21 cellular contexts compared by ENCODE assay signal in genomic region chr5:74670377-74671038, GRCh38. TPM values are rescaled to one million over a fixed set of nuclear protein-coding genes. Genes with fewer than 3 reads are reported as not detected.
DNase-seq lines count a peak whose midpoint lies in the region; ATAC-seq, FAIRE-seq and TF ChIP-seq lines count a peak whose summit lies in the region.
"Had no signal": no experiment of that assay in that cellular context is flagged by ENCODE, and none has a peak within 500 bp of the region (broad histone marks: within the 10 kb centered on the region; RNA-seq: fewer than 3 reads in every experiment).

No MANE protein-coding gene starts in this region.

- H3K9me2 ChIP-seq in hepatocyte (replicated peaks; ENCODE audit: insufficient read depth), result no peaks in the 10 kb centered on the region

- TF ChIP-seq POLR2A in HepG2 (IDR thresholded peaks at IDR 0.05; ENCODE audit: insufficient read depth in 1 of 2, low read depth in 2 of 2, low read length in 2 of 2), result no peak
- TF ChIP-seq POLR2A in right lobe of liver (IDR thresholded peaks at IDR 0.05), result no peak
- TF ChIP-seq POLR2A in heart left ventricle (IDR thresholded peaks at IDR 0.05), result no peak

- H3K14ac ChIP-seq in trophoblast cell (ENCODE audit: low read length), result no peak overlapping the region

- no TSS peak for BruUV-seq in HepG2 (replicated peaks; lab: Mats Ljungman, UMichigan)

- intact Hi-C loops in HepG2 (cut with micrococcal nuclease; ENCODE audit: unreplicated experiment) (loop anchor here (5.0 to 10.0 kb wide), 2 partner anchors 274 to 597 kb away; no protein-coding TSS in a partner anchor), right lobe of liver (cut with DNase I) (no loop called here), heart left ventricle (cut with DNase I) (loop anchor here in 6 of 10 donors (5.0 to 10.0 kb wide), 2 partner anchors 244 to 247 kb away; no protein-coding TSS in a partner anchor)

- CTCF ChIA-PET in HepG2 (lab: Yijun Ruan, JAX; ENCODE audit: low intra/inter-chr PET ratio, low total read pairs), result no interaction called here

- DNase-seq in HepG2 (ENCODE audit: low spot score) (peak; percentile 28), right lobe of liver (no peak), hepatocyte (ENCODE audit: low spot score) (no peak), trophoblast cell (no peak), GM19240 (ENCODE audit: insufficient read length, low spot score) (no peak), heart left ventricle (no peak), MG63 (no peak)
- DNase-seq: AML-193; Caco-2; Calu3; CD4-positive, alpha-beta T cell; CD8-positive, alpha-beta T cell; GF-D8 had no signal

- H3K79me2 ChIP-seq in HepG2 (ENCODE audit: insufficient read depth, low read length) (no peaks in the 10 kb centered on the region), hepatocyte (no peaks in the 10 kb centered on the region), trophoblast cell (ENCODE audit: control insufficient read depth, insufficient read depth, low read length, poor library complexity) (no peaks in the 10 kb centered on the region)

- H4K91ac ChIP-seq in trophoblast cell (ENCODE audit: low read depth, low read length), result no peak overlapping the region

- H3K27ac ChIP-seq in HepG2 (ENCODE audit: extremely low read length, insufficient read depth, low read length) (no peak overlapping the region), right lobe of liver (no peak overlapping the region), hepatocyte (peak overlapping the region; percentile 12), trophoblast cell (ENCODE audit: low read depth, low read length) (no peak overlapping the region), heart left ventricle (no peak overlapping the region)
- H3K27ac ChIP-seq: 22Rv1; A549; BLaER1 treated with 17β-estradiol and CSF1 and Interleukin-3, amounts not matched to agents 10 nM and 100 nM; C4-2B had no signal

- H3K4me1 ChIP-seq in HepG2 (ENCODE audit: insufficient read depth, low read length) (peaks cover 50% of the 10 kb centered on the region), right lobe of liver (peaks cover 0 to 4% (median 0%) of the 10 kb centered on the region in 4 donors), hepatocyte (ENCODE audit: insufficient read depth) (peaks cover 6% of the 10 kb centered on the region), trophoblast cell (ENCODE audit: control insufficient read depth in 1 of 2, insufficient read depth in 2 of 2, low read length in 2 of 2) (no peaks in the 10 kb centered on the region), heart left ventricle (peaks cover 0 to 21% (median 4%) of the 10 kb centered on the region in 12 donors)
- H3K4me1 ChIP-seq: Caco-2 had no signal

- peak; percentile 92 for ATAC-seq in HepG2
- no peak for ATAC-seq in right lobe of liver
- ATAC-seq in heart left ventricle, result no peak
- ATAC-seq: A549; CD8-positive, alpha-beta T cell had no signal

- TF ChIP-seq EP300 in HepG2 (IDR thresholded peaks at IDR 0.05; ENCODE audit: low read depth in 2 of 2, low read length in 2 of 2) (no peak), HepG2 (CRISPR knock-in tag; IDR thresholded peaks at IDR 0.05; ENCODE audit: borderline replicate concordance) (no peak)

- H3K9ac ChIP-seq in HepG2 (ENCODE audit: insufficient read depth, low read depth, low read length), result no peak overlapping the region
- no peak overlapping the region for H3K9ac ChIP-seq in trophoblast cell (ENCODE audit: low read length)
- H3K9ac ChIP-seq: BLaER1 treated with 17β-estradiol and CSF1 and Interleukin-3, amounts not matched to agents 10 nM and 100 nM had no signal

- H3K36me3 ChIP-seq in HepG2 (replicated peaks in 1 of 2; ENCODE audit: control insufficient read depth in 1 of 2, insufficient read depth in 2 of 2, low read length in 2 of 2) (no peaks in the 10 kb centered on the region), right lobe of liver (no peaks in the 10 kb centered on the region), hepatocyte (replicated peaks; ENCODE audit: insufficient read depth, low read depth) (no peaks in the 10 kb centered on the region), trophoblast cell (ENCODE audit: control insufficient read depth in 1 of 2, insufficient read depth in 2 of 2, low read length in 2 of 2) (no peaks in the 10 kb centered on the region), heart left ventricle (no peaks in the 10 kb centered on the region), MG63 (no peaks in the 10 kb centered on the region)
- H3K36me3 ChIP-seq: BLaER1 treated with 17β-estradiol and CSF1 and Interleukin-3, amounts not matched to agents 10 nM and 100 nM had no signal

- H4K8ac ChIP-seq in trophoblast cell (ENCODE audit: low read depth, low read length), result no peak overlapping the region

- no peak overlapping the region for H2AK5ac ChIP-seq in trophoblast cell (ENCODE audit: low read length)

- no peaks in the 10 kb centered on the region for H3K79me1 ChIP-seq in trophoblast cell (ENCODE audit: low read length)

- H2AFZ ChIP-seq in HepG2 (ENCODE audit: low read length) (no peak overlapping the region), hepatocyte (no peak overlapping the region), trophoblast cell (ENCODE audit: insufficient read depth, low read length, poor library complexity) (no peak overlapping the region)

- no peak overlapping the region for H2BK12ac ChIP-seq in trophoblast cell (ENCODE audit: low read length)

- H3K4me3 ChIP-seq in HepG2 (replicated peaks in 1 of 3; ENCODE audit: insufficient read depth in 1 of 3, low read depth in 2 of 3, low read length in 3 of 3), result peak overlapping the region in 1 of 3 experiments; percentile 30; a peak in 1 of 6 replicates
- no peak overlapping the region for H3K4me3 ChIP-seq in right lobe of liver
- H3K4me3 ChIP-seq in hepatocyte, result no peak overlapping the region
- H3K4me3 ChIP-seq in trophoblast cell (ENCODE audit: low read depth, low read length), result peak overlapping the region; percentile 37
- no peak overlapping the region for H3K4me3 ChIP-seq in heart left ventricle
- no peak overlapping the region for H3K4me3 ChIP-seq in MG63
- H3K4me3 ChIP-seq: A549; BLaER1 treated with 17β-estradiol and CSF1 and Interleukin-3, amounts not matched to agents 10 nM and 100 nM had no signal

- in situ Hi-C loops in HepG2 (cut with HindIII; ENCODE audit: extremely low pct_ligation_motif_present, low pct_unique_long_range_greater_than_20kb), result loop anchor here (5.0 kb wide), 1 partner anchor 247 kb away; no protein-coding TSS in a partner anchor

- no peak for TF ChIP-seq RAD21 in HepG2 (CRISPR knock-in tag; IDR thresholded peaks at IDR 0.05)

- no peak overlapping the region for H2BK5ac ChIP-seq in trophoblast cell (ENCODE audit: low read depth, low read length, poor library complexity)

- POLR2A ChIA-PET in HepG2 (lab: Yijun Ruan, JAX), result no interaction called here

- TF ChIP-seq CTCF in HepG2 (CRISPR knock-in tag; IDR thresholded peaks at IDR 0.05) (0 out of 2 replicates have a peak, but pooled peaks have one; percentile 2), right lobe of liver (IDR thresholded peaks at IDR 0.05) (no peak), hepatocyte (IDR thresholded peaks at IDR 0.05; ENCODE audit: poor library complexity) (no peak), heart left ventricle (IDR thresholded peaks at IDR 0.05) (no peak)

- no peak overlapping the region for H2BK120ac ChIP-seq in trophoblast cell (ENCODE audit: insufficient read depth, low read length, poor library complexity)

- no peak overlapping the region for H3K23ac ChIP-seq in trophoblast cell (ENCODE audit: low read length)

- H3K4me2 ChIP-seq in HepG2 (ENCODE audit: low read depth, low read length) (peak overlapping the region; percentile 44), hepatocyte (no peak overlapping the region), trophoblast cell (ENCODE audit: low read length) (no peak overlapping the region)
- H3K4me2 ChIP-seq: A549; BLaER1 treated with 17β-estradiol and CSF1 and Interleukin-3, amounts not matched to agents 10 nM and 100 nM had no signal

- no peak overlapping the region for H4K12ac ChIP-seq in trophoblast cell (ENCODE audit: low read depth, low read length)

- no peak for FAIRE-seq in HepG2 (lab: Jason Lieb, UNC)
- FAIRE-seq: A549, D721Med, G401.6, GM12891, GM19239 had no signal

- H3K4ac ChIP-seq in trophoblast cell (ENCODE audit: low read depth, low read length), result no peak overlapping the region

- H3K18ac ChIP-seq in trophoblast cell (ENCODE audit: low read length), result no peak overlapping the region

- WGBS in HepG2 (ENCODE audit: low lambda C conversion rate), result 15% methylated on average over 7 of the region's 11 CpGs
- 73% methylated on average over 5 of the region's 11 CpGs for WGBS in right lobe of liver (ENCODE audit: insufficient coverage, low coverage, low lambda C conversion rate, missing lambda C conversion rate)
- 75% methylated on average over 11 of the region's 11 CpGs for whole genome bisulfite sequencing in hepatocyte (ENCODE audit: low lambda C conversion rate, missing lambda C conversion rate)
- no CpG with 5 or more reads among the region's 11 CpGs for WGBS in trophoblast cell (ENCODE audit: extremely low coverage, insufficient coverage, insufficient read length)
- 76 to 91% (median 88%) methylated on average over 8 to 11 of the region's 11 CpGs for WGBS in heart left ventricle, 4 donors

- no peaks in the 10 kb centered on the region for H4K20me1 ChIP-seq in HepG2 (ENCODE audit: insufficient read depth, low read length)
- no peaks in the 10 kb centered on the region for H4K20me1 ChIP-seq in hepatocyte (ENCODE audit: insufficient read depth, poor library complexity, severe bottlenecking)

- H3K27me3 ChIP-seq in HepG2 (ENCODE audit: control insufficient read depth in 1 of 2, insufficient read depth in 2 of 2, low read length in 2 of 2) (peaks cover 0 to 4% of the 10 kb centered on the region in 2 experiments; a peak in 1 of 5 replicates), right lobe of liver (no peaks in the 10 kb centered on the region), hepatocyte (no peaks in the 10 kb centered on the region), trophoblast cell (ENCODE audit: insufficient read depth, low read length) (no peaks in the 10 kb centered on the region), heart left ventricle (no peaks in the 10 kb centered on the region), MG63 (no peaks in the 10 kb centered on the region)
- H3K27me3 ChIP-seq: BLaER1 treated with 17β-estradiol and CSF1 and Interleukin-3, amounts not matched to agents 10 nM and 100 nM had no signal

- H3K9me3 ChIP-seq in HepG2 (ENCODE audit: low read length) (no peaks in the 10 kb centered on the region), right lobe of liver (no peaks in the 10 kb centered on the region), hepatocyte (ENCODE audit: low read depth) (no peaks in the 10 kb centered on the region), trophoblast cell (ENCODE audit: insufficient read depth, low read depth, low read length) (no peaks in the 10 kb centered on the region), heart left ventricle (no peaks in the 10 kb centered on the region), MG63 (no peaks in the 10 kb centered on the region)
- H3K9me3 ChIP-seq: A549, Caco-2 had no signal

RNA-seq across cellular contexts. Expression of gene HEXB, which starts 14.5 kb away (rescaled TPM):
- total RNA-seq in HepG2 (2016; rRNA removed; fragmentation: Illumina TruSeq; extraction: Trizol), result 43.7 and 100 TPM in 2 replicates
- total RNA-seq in HepG2 (2016; cell fraction: cytosol; rRNA removed; fragmentation: Illumina TruSeq; extraction: Trizol; ENCODE audit: low read depth), result 17.8 and 19.0 TPM in 2 replicates
- total RNA-seq in HepG2 (2016; cell fraction: insoluble cytoplasmic fraction; rRNA removed; fragmentation: Illumina TruSeq; extraction: Trizol), result 43.7 and 98.9 TPM in 2 replicates
- 29.3 and 30.7 TPM in 2 replicates for total RNA-seq in HepG2 (2016; cell fraction: membrane; rRNA removed; fragmentation: Illumina TruSeq; extraction: Trizol)
- 77.9 and 100 TPM in 2 replicates for total RNA-seq in HepG2 (2016; cell fraction: nucleus; rRNA removed; fragmentation: Illumina TruSeq; extraction: Trizol)
- 83.0 and 104 TPM in 2 replicates for polyA plus RNA-seq in HepG2 (2011; rRNA removed)
- polyA plus RNA-seq in HepG2 (2011; cell fraction: cytosol; rRNA removed), result 53.4 and 70.9 TPM in 2 replicates
- 34.2 and 37.1 TPM in 2 replicates for polyA plus RNA-seq in HepG2 (2011; cell fraction: nucleus; rRNA removed)
- 83.2 and 103 TPM in 2 replicates for polyA plus RNA-seq in HepG2 (2012)
- polyA plus RNA-seq in HepG2 (2016; cell fraction: cytosol; fragmentation: Illumina TruSeq; extraction: Trizol; ENCODE audit: low read depth), result 13.9 and 17.9 TPM in 2 replicates
- 41.8 and 42.7 TPM in 2 replicates for polyA plus RNA-seq in HepG2 (2016; cell fraction: insoluble cytoplasmic fraction; fragmentation: Illumina TruSeq; extraction: Trizol; ENCODE audit: low read depth)
- polyA plus RNA-seq in HepG2 (2016; cell fraction: membrane; fragmentation: Illumina TruSeq; extraction: Trizol; ENCODE audit: low read depth), result 23.1 and 23.4 TPM in 2 replicates
- 116 and 128 TPM in 2 replicates for polyA plus RNA-seq in HepG2 (2016; cell fraction: nucleus; fragmentation: Illumina TruSeq; extraction: Trizol; ENCODE audit: insufficient read depth, low read depth)
- polyA minus RNA-seq in HepG2 (2011; rRNA and poly(A)+ RNA removed; ENCODE audit: low replicate concordance), result 55.9 and 60.1 TPM in 2 replicates
- polyA minus RNA-seq in HepG2 (2011; cell fraction: cytosol; rRNA and poly(A)+ RNA removed), result 39.4 and 45.6 TPM in 2 replicates
- polyA minus RNA-seq in HepG2 (2011; cell fraction: nucleus; rRNA and poly(A)+ RNA removed), result 36.4 and 36.8 TPM in 2 replicates
- 100 to 1,000 TPM in 3 of 6 experiments, 10 to 100 TPM in 3; 67.8 to 174 (median 121) TPM for total RNA-seq in right lobe of liver
- 216 and 224 TPM in 2 replicates for total RNA-seq in hepatocyte
- 191 and 226 TPM in 2 replicates for polyA plus RNA-seq in hepatocyte
- 56.0 and 58.6 TPM in 2 replicates for polyA plus RNA-seq in trophoblast cell (2013)
- total RNA-seq in heart left ventricle, result 100 to 1,000 TPM in 6 of 9 donors, 10 to 100 TPM in 3; 71.3 to 278 (median 116) TPM
- 10 to 100 TPM; 75.9 to 80.3 TPM for polyA plus RNA-seq in heart left ventricle
- total RNA-seq in MG63 (2014; rRNA removed; shearing (Covaris generic); ENCODE audit: low replicate concordance), result 165 and 208 TPM in 2 replicates

RNA-seq across cellular contexts. Expression of gene ENC1, which starts 30.0 kb away (rescaled TPM):
- total RNA-seq in HepG2 (2016; rRNA removed; fragmentation: Illumina TruSeq; extraction: Trizol) (63.8 and 69.9 TPM in 2 replicates), right lobe of liver (1 to 10 TPM; 4.5 to 6.8 (median 5.5) TPM), hepatocyte (150 and 151 TPM in 2 replicates), heart left ventricle (10 to 100 TPM in 1 of 9 donors, 1 to 10 TPM in 8; 3.1 to 11.0 (median 5.5) TPM)
- total RNA-seq in HepG2 (2016; cell fraction: cytosol; rRNA removed; fragmentation: Illumina TruSeq; extraction: Trizol; ENCODE audit: low read depth), result 33.8 and 33.9 TPM in 2 replicates
- total RNA-seq in HepG2 (2016; cell fraction: insoluble cytoplasmic fraction; rRNA removed; fragmentation: Illumina TruSeq; extraction: Trizol), result 61.8 and 63.2 TPM in 2 replicates
- total RNA-seq in HepG2 (2016; cell fraction: membrane; rRNA removed; fragmentation: Illumina TruSeq; extraction: Trizol), result 48.4 and 54.2 TPM in 2 replicates
- total RNA-seq in HepG2 (2016; cell fraction: nucleus; rRNA removed; fragmentation: Illumina TruSeq; extraction: Trizol), result 60.3 and 63.7 TPM in 2 replicates
- polyA plus RNA-seq in HepG2 (2011; rRNA removed) (61.6 and 64.4 TPM in 2 replicates), hepatocyte (35.9 and 58.8 TPM in 2 replicates), heart left ventricle (1 to 10 TPM; 1.4 to 3.1 TPM)
- 32.3 and 55.9 TPM in 2 replicates for polyA plus RNA-seq in HepG2 (2011; cell fraction: cytosol; rRNA removed)
- 251 and 317 TPM in 2 replicates for polyA plus RNA-seq in HepG2 (2011; cell fraction: nucleus; rRNA removed)
- 54.2 and 69.2 TPM in 2 replicates for polyA plus RNA-seq in HepG2 (2012)
- 2.0 and 2.4 TPM in 2 replicates for polyA plus RNA-seq in HepG2 (2016; cell fraction: cytosol; fragmentation: Illumina TruSeq; extraction: Trizol; ENCODE audit: low read depth)
- 40.2 and 43.8 TPM in 2 replicates for polyA plus RNA-seq in HepG2 (2016; cell fraction: insoluble cytoplasmic fraction; fragmentation: Illumina TruSeq; extraction: Trizol; ENCODE audit: low read depth)
- 9.1 and 9.2 TPM in 2 replicates for polyA plus RNA-seq in HepG2 (2016; cell fraction: membrane; fragmentation: Illumina TruSeq; extraction: Trizol; ENCODE audit: low read depth)
- polyA plus RNA-seq in HepG2 (2016; cell fraction: nucleus; fragmentation: Illumina TruSeq; extraction: Trizol; ENCODE audit: insufficient read depth, low read depth), result 102 and 108 TPM in 2 replicates
- 0.19 and 296 TPM in 2 replicates for polyA minus RNA-seq in HepG2 (2011; rRNA and poly(A)+ RNA removed; ENCODE audit: low replicate concordance)
- polyA minus RNA-seq in HepG2 (2011; cell fraction: cytosol; rRNA and poly(A)+ RNA removed), result 71.8 and 103 TPM in 2 replicates
- 162 and 227 TPM in 2 replicates for polyA minus RNA-seq in HepG2 (2011; cell fraction: nucleus; rRNA and poly(A)+ RNA removed)
- 143 and 145 TPM in 2 replicates for polyA plus RNA-seq in trophoblast cell (2013)
- 14.5 and 35.0 TPM in 2 replicates for total RNA-seq in MG63 (2014; rRNA removed; shearing (Covaris generic); ENCODE audit: low replicate concordance)

Comparison
In these comparisons a context has a peak if more than half of its experiments do, and no peak if none do; other contexts are left out.
1. intact Hi-C loops: an anchor here in HepG2 (5.0 to 10.0 kb wide) and heart left ventricle (5.0 to 10.0 kb wide); none called in right lobe of liver.